12 cellular contexts compared by ENCODE assay signal in the genomic region with DNA sequence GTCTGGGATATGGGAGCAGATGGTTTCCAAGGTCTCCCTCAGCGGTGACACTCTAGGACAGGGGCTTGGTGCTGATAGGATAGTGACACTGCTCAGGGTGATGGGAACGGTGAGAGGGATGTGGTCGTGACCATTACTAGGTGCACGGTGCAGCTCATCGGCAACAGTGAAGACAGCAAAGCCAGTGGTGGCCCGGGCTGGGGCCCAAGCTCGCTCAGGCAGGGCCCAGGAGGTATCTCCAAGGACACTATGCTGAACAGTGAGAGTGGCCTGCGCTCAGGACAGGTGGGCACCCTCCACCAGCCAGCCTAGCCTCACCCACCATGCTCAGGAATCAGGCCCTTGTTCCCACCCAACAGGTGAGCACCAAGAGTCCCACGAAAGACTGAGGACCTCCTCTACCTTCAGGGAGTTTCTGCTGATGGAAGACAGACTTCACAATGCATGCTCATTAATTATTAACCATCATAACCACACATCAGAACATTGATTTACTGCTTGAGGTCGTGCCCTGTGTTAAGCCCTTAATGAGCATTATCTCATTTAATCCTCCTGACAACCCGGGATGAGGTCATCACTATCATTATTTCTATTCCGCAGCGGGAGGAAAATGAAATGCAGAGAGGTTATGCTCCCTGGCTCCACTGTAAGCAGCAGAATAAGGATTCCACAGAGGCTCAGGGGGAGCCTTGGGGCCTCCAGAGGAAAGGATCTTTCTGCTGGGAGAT.
A peak's percentile ranks its signal among the peaks of the same experiment; 100 is the strongest.
DNase-seq lines count a peak whose midpoint lies in the region; ATAC-seq and TF ChIP-seq lines count a peak whose summit lies in the region.
"Had no signal": no experiment of that assay in that cellular context is flagged by ENCODE, and none has a peak within 500 bp of the region (broad histone marks: within the 10 kb centered on the region; RNA-seq: fewer than 3 reads in every experiment).

No MANE protein-coding gene starts in this region.

- H3K36me3 Mint-ChIP-seq in CD4-positive, alpha-beta T cell (ENCODE audit: low read depth): no peaks in the 10 kb centered on the region
- peaks cover 2% of the 10 kb centered on the region for H3K36me3 Mint-ChIP-seq in activated naive CD4-positive, alpha-beta T cell treated with anti-CD3 and anti-CD28 coated beads, Interleukin-2, amount 10 ng/mL, durations not matched to agents 7 days and 5 days

- H3K4me1 Mint-ChIP-seq in CD4-positive, alpha-beta T cell (ENCODE audit: low read depth): peaks cover 75% of the 10 kb centered on the region
- peaks cover 63% of the 10 kb centered on the region for H3K4me1 Mint-ChIP-seq in activated naive CD4-positive, alpha-beta T cell treated with anti-CD3 and anti-CD28 coated beads, Interleukin-2, amount 10 ng/mL, durations not matched to agents 7 days and 5 days

- TF ChIP-seq CTCF in CD4-positive, alpha-beta T cell (IDR thresholded peaks at IDR 0.05): no peak
- TF ChIP-seq CTCF in WERI-Rb-1 (IDR thresholded peaks at IDR 0.05; ENCODE audit: low read depth, low read length): no peak

- H3K4me3 Mint-ChIP-seq in CD4-positive, alpha-beta T cell: no peak overlapping the region
- H3K4me3 Mint-ChIP-seq in activated naive CD4-positive, alpha-beta T cell treated with anti-CD3 and anti-CD28 coated beads, Interleukin-2, amount 10 ng/mL, durations not matched to agents 7 days and 5 days: no peak overlapping the region

- CTCF ChIA-PET in CD4-positive, alpha-beta T cell (lab: Charles Lee): no interaction called here
- CTCF ChIA-PET in HEK293T (lab: Yijun Ruan, JAX): no interaction called here
- CTCF ChIA-PET in activated naive CD4-positive, alpha-beta T cell treated with anti-CD3 and anti-CD28 coated beads, Interleukin-2, amount 10 ng/mL, durations not matched to agents 7 days and 5 days (lab: Charles Lee): interaction anchor here (9.2 kb wide), 1 partner anchor 15 kb away, joined by 223 read pairs; no protein-coding TSS in a partner anchor

- POLR2A ChIA-PET in CD4-positive, alpha-beta T cell (lab: Charles Lee): interaction anchor here (0.9 to 4.8 kb wide), 8 partner anchors 10 to 397 kb away, joined by 5 to 55 read pairs (median 20); partner anchors contain the start of gene TLE3
- POLR2A ChIA-PET in HEK293T (lab: Yijun Ruan, JAX): interaction anchor here (3.3 kb wide), 1 partner anchor 12 kb away, joined by 18 read pairs; no protein-coding TSS in a partner anchor

- intact Hi-C loops in CD4-positive, alpha-beta T cell (cut with DNase I, micrococcal nuclease): loop anchor here (2.0 to 5.0 kb wide), 6 partner anchors 35 to 1025 kb away; partner anchors contain the start of gene TLE3 (in 2 of the 2)

- 0 out of 2 replicates have a peak overlapping the region, but pooled peaks have one; percentile 0 for H3K4me3 ChIP-seq in WERI-Rb-1 (ENCODE audit: low read depth, low read length)

- peak overlapping the region; percentile 82 for H3K27ac Mint-ChIP-seq in CD4-positive, alpha-beta T cell
- H3K27ac Mint-ChIP-seq in activated naive CD4-positive, alpha-beta T cell treated with anti-CD3 and anti-CD28 coated beads, Interleukin-2, amount 10 ng/mL, durations not matched to agents 7 days and 5 days: no peak overlapping the region

- H3K27me3 Mint-ChIP-seq in CD4-positive, alpha-beta T cell: no peaks in the 10 kb centered on the region
- H3K27me3 Mint-ChIP-seq in activated naive CD4-positive, alpha-beta T cell treated with anti-CD3 and anti-CD28 coated beads, Interleukin-2, amount 10 ng/mL, durations not matched to agents 7 days and 5 days: peaks cover 91% of the 10 kb centered on the region

- DNase-seq in CD4-positive, alpha-beta T cell: no peak
- DNase-seq in HEK293T (ENCODE audit: extremely low spot score): no peak
- peak; percentile 48 for DNase-seq in WERI-Rb-1
- DNase-seq in kidney glomerular epithelial cell (lab: John Stamatoyannopoulos, UW): peak; percentile 94
- DNase-seq in DMS114 treated with DMSO at 0.1 percent for 48 hours (lab: John Stamatoyannopoulos, UW; ENCODE audit: unreplicated experiment): no peak
- DNase-seq in T-helper 9 cell: no peak
- no peak for DNase-seq in activated naive CD4-positive, alpha-beta T cell treated with anti-CD3 and anti-CD28 coated beads, Interleukin-2, amount 10 ng/mL, durations not matched to agents 7 days and 5 days
- DNase-seq in NCI-H2171 treated with DMSO at 0.1 percent for 48 hours (lab: John Stamatoyannopoulos, UW): no peak
- DNase-seq: activated CD4-positive, alpha-beta T cell treated with anti-CD3 and anti-CD28 coated beads, Interleukin-2, amount 50 U/mL, for 4 hours; cortex of kidney; left colon; NCI-H526 had no signal

- no peaks in the 10 kb centered on the region for H3K36me3 ChIP-seq in WERI-Rb-1

- no peak overlapping the region for H3K27ac ChIP-seq in CD4-positive, alpha-beta T cell (ENCODE audit: low read depth, low read length)
- H3K27ac ChIP-seq in WERI-Rb-1: peak overlapping the region; percentile 66

- H3K9me3 Mint-ChIP-seq in CD4-positive, alpha-beta T cell: no peaks in the 10 kb centered on the region
- no peaks in the 10 kb centered on the region for H3K9me3 Mint-ChIP-seq in activated naive CD4-positive, alpha-beta T cell treated with anti-CD3 and anti-CD28 coated beads, Interleukin-2, amount 10 ng/mL, durations not matched to agents 7 days and 5 days

- no peaks in the 10 kb centered on the region for H3K9me3 ChIP-seq in CD4-positive, alpha-beta T cell (ENCODE audit: control insufficient read depth, low read length)
- no peaks in the 10 kb centered on the region for H3K9me3 ChIP-seq in WERI-Rb-1 (ENCODE audit: severe bottlenecking)

- H3K27me3 ChIP-seq in CD4-positive, alpha-beta T cell (ENCODE audit: control insufficient read depth, insufficient read depth, low read length): no peaks in the 10 kb centered on the region
- H3K27me3 ChIP-seq in WERI-Rb-1 (ENCODE audit: insufficient read depth, low read depth, severe bottlenecking): no peaks in the 10 kb centered on the region

- no peak for ATAC-seq in CD4-positive, alpha-beta T cell (ENCODE audit: poor library complexity)
- ATAC-seq: left colon had no signal

TF ChIP-seq in HEK293T, 16 proteins besides CTCF, POLR2A, EP300 and RAD21:
- TF ChIP-seq LEF1 (IDR thresholded peaks at IDR 0.05; ENCODE audit: borderline replicate concordance) (no peak), FOXM1 (IDR thresholded peaks at IDR 0.05; ENCODE audit: borderline replicate concordance) (no peak), NFRKB (IDR thresholded peaks at IDR 0.05) (no peak), CTBP1 (IDR thresholded peaks at IDR 0.05; ENCODE audit: borderline replicate concordance) (peak; percentile 76; the same call in 1 of the 2 replicates)
- TF ChIP-seq, protein P1, sequence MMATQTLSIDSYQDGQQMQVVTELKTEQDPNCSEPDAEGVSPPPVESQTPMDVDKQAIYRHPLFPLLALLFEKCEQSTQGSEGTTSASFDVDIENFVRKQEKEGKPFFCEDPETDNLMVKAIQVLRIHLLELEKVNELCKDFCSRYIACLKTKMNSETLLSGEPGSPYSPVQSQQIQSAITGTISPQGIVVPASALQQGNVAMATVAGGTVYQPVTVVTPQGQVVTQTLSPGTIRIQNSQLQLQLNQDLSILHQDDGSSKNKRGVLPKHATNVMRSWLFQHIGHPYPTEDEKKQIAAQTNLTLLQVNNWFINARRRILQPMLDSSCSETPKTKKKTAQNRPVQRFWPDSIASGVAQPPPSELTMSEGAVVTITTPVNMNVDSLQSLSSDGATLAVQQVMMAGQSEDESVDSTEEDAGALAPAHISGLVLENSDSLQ (IDR thresholded peaks at IDR 0.05): peak; percentile 74

Comparison
In these comparisons a context has a peak if more than half of its experiments do, and no peak if none do; other contexts are left out.
1. DNase-seq: peak in WERI-Rb-1 (single experiment) and kidney glomerular epithelial cell (single experiment); none in CD4-positive, alpha-beta T cell (0 of 10), HEK293T (single experiment), DMS114 treated with DMSO at 0.1 percent for 48 hours (single experiment), T-helper 9 cell (single experiment), activated naive CD4-positive, alpha-beta T cell treated with anti-CD3 and anti-CD28 coated beads, Interleukin-2, amount 10 ng/mL, durations not matched to agents 7 days and 5 days (single experiment) and NCI-H2171 treated with DMSO at 0.1 percent for 48 hours (single experiment).